In the genomic region with DNA sequence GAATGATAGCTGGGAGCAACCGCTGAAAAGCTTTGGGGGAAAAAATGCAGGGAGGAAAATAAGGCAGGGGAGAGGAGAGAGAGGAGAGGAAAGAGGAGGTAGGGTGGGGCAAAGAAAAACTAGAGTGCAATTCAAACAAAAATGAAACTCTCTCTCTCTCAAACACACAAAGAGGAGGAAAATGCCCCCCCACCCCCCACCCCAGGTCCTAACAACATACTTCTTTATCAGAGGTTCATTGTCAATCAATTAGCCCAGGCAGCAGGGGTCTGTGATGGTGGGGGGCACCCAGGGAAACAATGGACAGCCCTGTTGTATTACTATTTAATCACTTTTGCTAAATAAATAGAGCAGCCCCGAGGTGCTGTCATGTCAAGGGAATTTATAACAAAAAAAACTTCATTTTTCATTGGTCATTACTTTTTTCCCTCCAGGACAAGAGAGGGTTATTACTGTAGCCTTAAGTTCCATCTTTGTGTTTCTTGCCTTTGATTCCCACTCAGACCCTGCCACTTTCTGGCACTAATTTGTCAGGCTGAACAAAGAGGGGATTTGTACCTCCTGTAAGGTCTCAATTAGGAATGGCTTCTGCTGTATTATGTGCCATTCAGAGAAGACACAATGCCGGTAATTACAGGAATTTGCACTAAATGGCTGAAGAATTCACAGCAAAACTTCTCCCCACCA, we compare ENCODE assay signal across 1 cellular context.
A peak's percentile ranks its signal among the peaks of the same experiment; 100 is the strongest.
TF ChIP-seq lines count a peak whose summit lies in the region.

No MANE protein-coding gene starts in this region.

TF ChIP-seq in HepG2, 621 proteins besides CTCF, POLR2A, EP300 and RAD21 (continued from another document):
- TF ChIP-seq, protein P1, sequence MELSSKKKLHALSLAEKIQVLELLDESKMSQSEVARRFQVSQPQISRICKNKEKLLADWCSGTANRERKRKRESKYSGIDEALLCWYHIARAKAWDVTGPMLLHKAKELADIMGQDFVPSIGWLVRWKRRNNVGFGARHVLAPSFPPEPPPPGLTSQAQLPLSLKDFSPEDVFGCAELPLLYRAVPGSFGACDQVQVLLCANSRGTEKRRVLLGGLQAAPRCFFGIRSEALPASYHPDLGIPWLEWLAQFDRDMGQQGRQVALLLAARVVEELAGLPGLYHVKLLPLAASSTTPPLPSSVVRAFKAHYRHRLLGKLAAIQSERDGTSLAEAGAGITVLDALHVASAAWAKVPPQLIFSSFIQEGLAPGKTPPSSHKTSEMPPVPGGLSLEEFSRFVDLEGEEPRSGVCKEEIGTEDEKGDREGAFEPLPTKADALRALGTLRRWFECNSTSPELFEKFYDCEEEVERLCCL (CRISPR knock-in tag; IDR thresholded peaks at IDR 0.05; ENCODE audit: borderline replicate concordance): no peak
- TF ChIP-seq TSC22D2 (CRISPR knock-in tag; IDR thresholded peaks at IDR 0.05; ENCODE audit: borderline replicate concordance) (no peak), SOX6 (IDR thresholded peaks at IDR 0.05) (no peak), SOX6 (CRISPR knock-in tag; IDR thresholded peaks at IDR 0.05) (peak; percentile 43; the same call in 1 of the 2 replicates), SOX5 (CRISPR knock-in tag; IDR thresholded peaks at IDR 0.05; ENCODE audit: borderline replicate concordance) (peak; percentile 34; the same call in 1 of the 2 replicates), KDM6A (CRISPR knock-in tag; IDR thresholded peaks at IDR 0.05; ENCODE audit: low read depth) (no peak), SMAD1 (CRISPR knock-in tag; IDR thresholded peaks at IDR 0.05; ENCODE audit: borderline replicate concordance, low read depth) (no peak), HDAC1 (CRISPR knock-in tag; IDR thresholded peaks at IDR 0.05) (peak; percentile 42; the same call in 1 of the 2 replicates), ZNF816 (CRISPR knock-in tag; IDR thresholded peaks at IDR 0.05; ENCODE audit: borderline replicate concordance) (no peak), ZHX2 (IDR thresholded peaks at IDR 0.05; ENCODE audit: low read depth) (no peak), ZHX2 (CRISPR knock-in tag; IDR thresholded peaks at IDR 0.05; ENCODE audit: borderline replicate concordance) (no peak), ZBTB7B (CRISPR knock-in tag; IDR thresholded peaks at IDR 0.05) (peak; percentile 58; the same call in 1 of the 2 replicates), ZNF333 (CRISPR knock-in tag; IDR thresholded peaks at IDR 0.05; ENCODE audit: borderline replicate concordance) (no peak), HBP1 (CRISPR knock-in tag; IDR thresholded peaks at IDR 0.05; ENCODE audit: low read depth) (no peak), ZNF598 (CRISPR knock-in tag; IDR thresholded peaks at IDR 0.05; ENCODE audit: borderline replicate concordance) (no peak), ZNF878 (CRISPR knock-in tag; IDR thresholded peaks at IDR 0.05) (0 out of 2 replicates have a peak, but pooled peaks have one; percentile 39), CBX5 (CRISPR knock-in tag; IDR thresholded peaks at IDR 0.05; ENCODE audit: borderline replicate concordance) (no peak), PPARG (CRISPR knock-in tag; conservative IDR thresholded peaks at IDR 0.05) (no peak), ZFP37 (CRISPR knock-in tag; IDR thresholded peaks at IDR 0.05; ENCODE audit: borderline replicate concordance) (no peak), ZSCAN25 (CRISPR knock-in tag; IDR thresholded peaks at IDR 0.05) (peak; percentile 88), ZNF20 (CRISPR knock-in tag; IDR thresholded peaks at IDR 0.05) (no peak)
- TF ChIP-seq, protein P2, sequence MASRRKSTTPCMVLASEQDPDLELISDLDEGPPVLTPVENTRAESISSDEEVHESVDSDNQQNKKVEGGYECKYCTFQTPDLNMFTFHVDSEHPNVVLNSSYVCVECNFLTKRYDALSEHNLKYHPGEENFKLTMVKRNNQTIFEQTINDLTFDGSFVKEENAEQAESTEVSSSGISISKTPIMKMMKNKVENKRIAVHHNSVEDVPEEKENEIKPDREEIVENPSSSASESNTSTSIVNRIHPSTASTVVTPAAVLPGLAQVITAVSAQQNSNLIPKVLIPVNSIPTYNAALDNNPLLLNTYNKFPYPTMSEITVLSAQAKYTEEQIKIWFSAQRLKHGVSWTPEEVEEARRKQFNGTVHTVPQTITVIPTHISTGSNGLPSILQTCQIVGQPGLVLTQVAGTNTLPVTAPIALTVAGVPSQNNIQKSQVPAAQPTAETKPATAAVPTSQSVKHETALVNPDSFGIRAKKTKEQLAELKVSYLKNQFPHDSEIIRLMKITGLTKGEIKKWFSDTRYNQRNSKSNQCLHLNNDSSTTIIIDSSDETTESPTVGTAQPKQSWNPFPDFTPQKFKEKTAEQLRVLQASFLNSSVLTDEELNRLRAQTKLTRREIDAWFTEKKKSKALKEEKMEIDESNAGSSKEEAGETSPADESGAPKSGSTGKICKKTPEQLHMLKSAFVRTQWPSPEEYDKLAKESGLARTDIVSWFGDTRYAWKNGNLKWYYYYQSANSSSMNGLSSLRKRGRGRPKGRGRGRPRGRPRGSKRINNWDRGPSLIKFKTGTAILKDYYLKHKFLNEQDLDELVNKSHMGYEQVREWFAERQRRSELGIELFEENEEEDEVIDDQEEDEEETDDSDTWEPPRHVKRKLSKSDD (CRISPR knock-in tag; IDR thresholded peaks at IDR 0.05; ENCODE audit: low read depth): no peak
